ENCODE assay signal across 23 cellular contexts in the genomic region with DNA sequence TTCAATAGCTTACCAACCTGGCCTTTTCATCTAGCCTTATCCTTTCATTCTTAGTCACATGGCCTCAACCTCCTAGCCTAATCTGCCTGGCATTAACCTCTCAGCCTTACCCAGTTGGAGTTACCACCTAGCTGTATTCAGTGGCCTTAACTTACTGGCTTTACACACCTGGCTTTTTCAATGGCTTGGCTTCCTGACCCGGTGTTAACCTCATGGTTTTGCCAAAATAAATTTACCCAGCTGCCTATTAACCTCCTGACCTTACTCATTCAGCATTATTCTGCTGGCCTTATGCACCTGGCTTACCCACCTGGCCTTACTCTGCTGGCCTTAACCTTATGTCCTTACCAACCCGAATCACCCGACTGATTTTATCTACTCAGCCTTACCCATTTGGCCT.
"Had no signal": no experiment of that assay in that cellular context is flagged by ENCODE, and none has a peak within 500 bp of the region (broad histone marks: within the 10 kb centered on the region; RNA-seq: fewer than 3 reads in every experiment).

No MANE protein-coding gene starts in this region.

- H3K4me3 ChIP-seq: PC-9 had no signal

- H3K27ac Mint-ChIP-seq: activated CD8-positive, alpha-beta memory T cell treated with anti-CD3 and anti-CD28 coated beads, Interleukin-2, amount 10 ng/mL, durations not matched to agents 7 days and 5 days; activated naive CD4-positive, alpha-beta T cell treated with anti-CD3 and anti-CD28 coated beads for 36 hours; activated naive CD8-positive, alpha-beta T cell; activated T-helper 17 cell treated with anti-CD3 and anti-CD28 coated beads, Interleukin-2, amount 50 U/mL, for 72 hours; brain; T-helper 17 cell; WTC11 had no signal

- ATAC-seq: activated CD8-positive, alpha-beta memory T cell treated with anti-CD3 and anti-CD28 coated beads, Interleukin-2, amount 10 ng/mL, durations not matched to agents 7 days and 5 days; activated T-helper 17 cell treated with anti-CD3 and anti-CD28 coated beads, Interleukin-2, amount 50 U/mL, for 72 hours; T-helper 17 cell; WTC11 had no signal

- H3K27me3 Mint-ChIP-seq: activated CD8-positive, alpha-beta memory T cell treated with anti-CD3 and anti-CD28 coated beads, Interleukin-2, amount 10 ng/mL, durations not matched to agents 7 days and 5 days; activated naive CD8-positive, alpha-beta T cell; central memory CD8-positive, alpha-beta T cell; T-helper 17 cell had no signal

- H3K9me3 Mint-ChIP-seq: activated naive CD4-positive, alpha-beta T cell treated with anti-CD3 and anti-CD28 coated beads for 36 hours had no signal

- H3K4me3 Mint-ChIP-seq: activated CD8-positive, alpha-beta memory T cell treated with anti-CD3 and anti-CD28 coated beads, Interleukin-2, amount 10 ng/mL, durations not matched to agents 7 days and 5 days; activated naive CD4-positive, alpha-beta T cell treated with anti-CD3 and anti-CD28 coated beads for 36 hours; activated naive CD8-positive, alpha-beta T cell; activated T-helper 17 cell treated with anti-CD3 and anti-CD28 coated beads, Interleukin-2, amount 50 U/mL, for 72 hours; brain; central memory CD8-positive, alpha-beta T cell; T-helper 17 cell; WTC11 had no signal

- H3K36me3 Mint-ChIP-seq: activated CD8-positive, alpha-beta memory T cell treated with anti-CD3 and anti-CD28 coated beads, Interleukin-2, amount 10 ng/mL, durations not matched to agents 7 days and 5 days; activated naive CD8-positive, alpha-beta T cell; brain had no signal

- DNase-seq: activated CD4-positive, alpha-beta T cell treated with anti-CD3 and anti-CD28 coated beads for 48 hours; activated CD4-positive, alpha-beta T cell treated with anti-CD3 and anti-CD28 coated beads, Interleukin-2, amount 50 U/mL, for 48 hours; activated CD4-positive, CD25-positive, alpha-beta regulatory T cell treated with anti-CD3 and anti-CD28 coated beads, Interleukin-2, amount 50 U/mL, for 72 hours; activated CD8-positive, alpha-beta memory T cell treated with anti-CD3 and anti-CD28 coated beads, Interleukin-2, amount 10 ng/mL, durations not matched to agents 7 days and 5 days; activated gamma-delta T cell; activated naive CD4-positive, alpha-beta T cell treated with anti-CD3 and anti-CD28 coated beads for 36 hours; activated T-cell treated with anti-CD3 and anti-CD28 coated beads, Interleukin-2, amount 50 U/mL, for 48 hours; amygdala; NCI-H1092; NCI-H1417; NCI-H1694 treated with DMSO at 0.1 percent for 48 hours; NCI-H446; NCI-H524; NCI-H748 treated with DMSO at 0.1 percent for 48 hours; PC-9; SIG-M5; T-helper 17 cell; T-helper 9 cell had no signal

- H3K4me1 Mint-ChIP-seq: activated CD8-positive, alpha-beta memory T cell treated with anti-CD3 and anti-CD28 coated beads, Interleukin-2, amount 10 ng/mL, durations not matched to agents 7 days and 5 days; activated T-helper 17 cell treated with anti-CD3 and anti-CD28 coated beads, Interleukin-2, amount 50 U/mL, for 72 hours; brain; central memory CD8-positive, alpha-beta T cell; T-helper 17 cell; WTC11 had no signal
